ENCODE assay signal across 21 cellular contexts in the genomic region with DNA sequence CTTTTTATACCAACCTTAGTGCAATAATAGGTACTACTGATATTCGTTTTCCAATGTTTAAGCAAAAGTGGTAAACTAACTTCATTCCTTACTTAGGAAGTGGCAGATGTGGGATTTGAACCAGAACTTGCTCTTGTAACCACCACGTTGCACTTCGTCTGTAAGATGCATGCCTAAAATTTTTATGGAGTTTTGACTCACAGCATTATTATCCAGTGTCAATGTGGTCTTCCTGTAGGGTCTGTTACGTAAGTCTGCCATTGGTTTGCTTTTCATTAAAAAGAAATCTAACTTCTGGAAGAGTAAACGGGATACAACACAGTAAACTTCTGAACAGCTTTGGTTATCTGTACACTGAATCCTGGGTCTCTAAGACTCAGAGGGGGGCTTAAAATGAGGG.
DNase-seq lines count a peak whose midpoint lies in the region; ATAC-seq and TF ChIP-seq lines count a peak whose summit lies in the region.
"Had no signal": no experiment of that assay in that cellular context is flagged by ENCODE, and none has a peak within 500 bp of the region (broad histone marks: within the 10 kb centered on the region; RNA-seq: fewer than 3 reads in every experiment).

No MANE protein-coding gene starts in this region.

- H3K4me1 Mint-ChIP-seq in natural killer cell treated with Interleukin-12 subunit alpha and Interleukin-12 subunit beta and Interleukin-15 and Interleukin-18, amount 100 ng/mL, for 72 hours (ENCODE audit: low read depth in 2 of 2), result no peaks in the 10 kb centered on the region
- H3K4me1 Mint-ChIP-seq: stimulated activated naive B cell treated with anti-CD40 and anti-IgM and Interleukin-4, amounts not matched to agents 10 μg/mL and 1 μg/mL and 100 μg/mL, for 72 hours had no signal

- no peak overlapping the region for H3K4me3 ChIP-seq in A673 (ENCODE audit: low read depth, low read length, poor library complexity, severe bottlenecking)
- no peak overlapping the region for H3K4me3 ChIP-seq in GM23248
- no peak overlapping the region for H3K4me3 ChIP-seq in adipocyte (ENCODE audit: low read length)
- H3K4me3 ChIP-seq in foreskin fibroblast (ENCODE audit: low read depth in 1 of 2, low read length in 2 of 2), result no peak overlapping the region
- H3K4me3 ChIP-seq: A549, colonic mucosa, heart left ventricle, psoas muscle, tibial artery had no signal

- H3K9me2 ChIP-seq in GM23248 (ENCODE audit: insufficient read depth), result no peaks in the 10 kb centered on the region

- peak overlapping the region; percentile 63 for H3K4me2 ChIP-seq in GM23248 (ENCODE audit: unreplicated experiment)
- H3K4me2 ChIP-seq: A549 had no signal

- BruUV-seq in A673 (replicated peaks; lab: Mats Ljungman, UMichigan), result no TSS peak

- H3K27ac ChIP-seq in A673 (ENCODE audit: low read depth, low read length, poor library complexity, severe bottlenecking) (peak overlapping the region; percentile 17), GM23248 (peak overlapping the region; percentile 98)
- H3K27ac ChIP-seq: A549, colonic mucosa, heart left ventricle, psoas muscle, tibial artery had no signal

- H3K9me3 Mint-ChIP-seq in natural killer cell treated with Interleukin-12 subunit alpha and Interleukin-12 subunit beta and Interleukin-15 and Interleukin-18, amount 100 ng/mL, for 72 hours, result peaks cover 2% of the 10 kb centered on the region
- H3K9me3 Mint-ChIP-seq: nephron progenitor cell had no signal

- H3K4me1 ChIP-seq in A673 (ENCODE audit: insufficient read depth, low read length, poor library complexity, severe bottlenecking) (peaks cover 30% of the 10 kb centered on the region), GM23248 (ENCODE audit: insufficient read depth) (peaks cover 59% of the 10 kb centered on the region), adipocyte (ENCODE audit: control insufficient read depth, insufficient read depth, low read length) (no peaks in the 10 kb centered on the region)
- H3K4me1 ChIP-seq: A549, colonic mucosa, heart left ventricle, psoas muscle, tibial artery had no signal

- H3F3A ChIP-seq in GM23248 (ENCODE audit: insufficient read depth), result peaks cover 55% of the 10 kb centered on the region

- POLR2A ChIA-PET in A673 (lab: Charles Lee; ENCODE audit: low non-redundant PET), result no interaction called here

- H3K27ac Mint-ChIP-seq in natural killer cell treated with Interleukin-12 subunit alpha and Interleukin-12 subunit beta and Interleukin-15 and Interleukin-18, amount 100 ng/mL, for 72 hours, result no peak overlapping the region
- H3K27ac Mint-ChIP-seq: nephron progenitor cell; stimulated activated naive B cell treated with anti-CD40 and anti-IgM and Interleukin-4, amounts not matched to agents 10 μg/mL and 1 μg/mL and 100 μg/mL, for 72 hours had no signal

- peak overlapping the region; percentile 22 for H2AFZ ChIP-seq in GM23248

- CTCF ChIA-PET in A673 (lab: Charles Lee), result no interaction called here

- H3K36me3 ChIP-seq in A673 (ENCODE audit: insufficient read depth, low read length, poor library complexity, severe bottlenecking) (no peaks in the 10 kb centered on the region), GM23248 (ENCODE audit: low read depth) (peaks cover 4% of the 10 kb centered on the region; the same call in 1 of the 2 replicates), adipocyte (ENCODE audit: control insufficient read depth, insufficient read depth, low read length, severe bottlenecking) (no peaks in the 10 kb centered on the region)
- H3K36me3 ChIP-seq: colonic mucosa, heart left ventricle, tibial artery had no signal

- H3K27me3 ChIP-seq in A673 (replicated peaks; ENCODE audit: insufficient read depth, low read depth, low read length, poor library complexity) (no peaks in the 10 kb centered on the region), GM23248 (replicated peaks; ENCODE audit: insufficient read depth) (no peaks in the 10 kb centered on the region), adipocyte (replicated peaks; ENCODE audit: control insufficient read depth, insufficient read depth, low read length) (no peaks in the 10 kb centered on the region)
- H3K27me3 ChIP-seq: colonic mucosa had no signal

- no peak for ATAC-seq in left cardiac atrium
- ATAC-seq in natural killer cell treated with Interleukin-12 subunit alpha and Interleukin-12 subunit beta and Interleukin-15 and Interleukin-18, amount 100 ng/mL, for 72 hours, result no peak
- ATAC-seq: A549; heart left ventricle; psoas muscle; stimulated activated naive B cell treated with anti-CD40 and anti-IgM and Interleukin-4, amounts not matched to agents 10 μg/mL and 1 μg/mL and 100 μg/mL, for 72 hours had no signal

- H3K9ac ChIP-seq in GM23248, result peak overlapping the region; percentile 73
- H3K9ac ChIP-seq in adipocyte (ENCODE audit: low read length), result no peak overlapping the region

- intact Hi-C loops in A673 (cut with micrococcal nuclease; ENCODE audit: unreplicated experiment) (no loop called here), left cardiac atrium (cut with DNase I) (no loop called here)

- DNase-seq in A673 (ENCODE audit: low spot score) (no peak), GM23248 (peak; percentile 86), adipocyte (ENCODE audit: low read depth) (peak; percentile 68), foreskin fibroblast (peak; percentile 64 to 69), left cardiac atrium (no peak), NCI-H748 (lab: John Stamatoyannopoulos, UW; ENCODE audit: unreplicated experiment) (no peak), ureter (ENCODE audit: low spot score) (no peak)
- DNase-seq in natural killer cell treated with Interleukin-12 subunit alpha and Interleukin-12 subunit beta and Interleukin-15 and Interleukin-18, amount 100 ng/mL, for 72 hours (ENCODE audit: low spot score), result no peak
- DNase-seq: activated CD4-positive, alpha-beta T cell treated with anti-CD3 and anti-CD28 coated beads for 4 hours; activated effector memory CD4-positive, alpha-beta T cell treated with anti-CD3 and anti-CD28 coated beads, Interleukin-2, amount 50 U/mL, for 16 hours; anterior cingulate cortex; colonic mucosa; heart left ventricle; kidney; NCI-H2081; NCI-H526 treated with DMSO at 0.1 percent for 48 hours; nephron progenitor cell; psoas muscle; stimulated activated naive B cell treated with anti-CD40 and anti-IgM and Interleukin-4, amounts not matched to agents 10 μg/mL and 1 μg/mL and 100 μg/mL, for 72 hours; tibial artery had no signal

- H3K36me3 Mint-ChIP-seq in natural killer cell treated with Interleukin-12 subunit alpha and Interleukin-12 subunit beta and Interleukin-15 and Interleukin-18, amount 100 ng/mL, for 72 hours, result no peaks in the 10 kb centered on the region
- H3K36me3 Mint-ChIP-seq: stimulated activated naive B cell treated with anti-CD40 and anti-IgM and Interleukin-4, amounts not matched to agents 10 μg/mL and 1 μg/mL and 100 μg/mL, for 72 hours had no signal

- in situ Hi-C loops in GM23248 (cut with MboI), result no loop called here

- WGBS in GM23248 (ENCODE audit: low coverage in 1 of 2, low lambda C conversion rate in 2 of 2, missing lambda C conversion rate in 2 of 2), 2 experiments, result 5 to 9% methylated on average over 5 of the region's 5 CpGs

- no peak overlapping the region for H3K4me3 Mint-ChIP-seq in natural killer cell treated with Interleukin-12 subunit alpha and Interleukin-12 subunit beta and Interleukin-15 and Interleukin-18, amount 100 ng/mL, for 72 hours
- H3K4me3 Mint-ChIP-seq: nephron progenitor cell; stimulated activated naive B cell treated with anti-CD40 and anti-IgM and Interleukin-4, amounts not matched to agents 10 μg/mL and 1 μg/mL and 100 μg/mL, for 72 hours had no signal

- TF ChIP-seq CTCF in A673 (conservative IDR thresholded peaks at IDR 0.05; ENCODE audit: low read depth, low read length) (no peak), foreskin fibroblast (IDR thresholded peaks at IDR 0.05; ENCODE audit: low read depth, low read length) (no peak)

- no peaks in the 10 kb centered on the region for H4K20me1 ChIP-seq in GM23248 (ENCODE audit: insufficient read depth)

- H3K27me3 Mint-ChIP-seq in natural killer cell treated with Interleukin-12 subunit alpha and Interleukin-12 subunit beta and Interleukin-15 and Interleukin-18, amount 100 ng/mL, for 72 hours, result no peaks in the 10 kb centered on the region
- H3K27me3 Mint-ChIP-seq: stimulated activated naive B cell treated with anti-CD40 and anti-IgM and Interleukin-4, amounts not matched to agents 10 μg/mL and 1 μg/mL and 100 μg/mL, for 72 hours had no signal

- H3K9me3 ChIP-seq in A673 (ENCODE audit: low read depth, low read length, poor library complexity, severe bottlenecking), result no peaks in the 10 kb centered on the region
- no peaks in the 10 kb centered on the region for H3K9me3 ChIP-seq in GM23248 (ENCODE audit: low read depth)
- no peaks in the 10 kb centered on the region for H3K9me3 ChIP-seq in adipocyte (ENCODE audit: control insufficient read depth, low read length)
- H3K9me3 ChIP-seq: A549, colonic mucosa, heart left ventricle, psoas muscle, tibial artery had no signal

- peaks cover 95% of the 10 kb centered on the region for H3K79me2 ChIP-seq in GM23248 (ENCODE audit: insufficient read depth)

Comparison
In these comparisons a context has a peak if more than half of its experiments do, and no peak if none do; other contexts are left out.
1. DNase-seq: peak in GM23248 (single experiment), adipocyte (single experiment) and foreskin fibroblast (2 of 2); none in A673 (single experiment), left cardiac atrium (single experiment), NCI-H748 (single experiment), ureter (single experiment) and natural killer cell treated with Interleukin-12 subunit alpha and Interleukin-12 subunit beta and Interleukin-15 and Interleukin-18, amount 100 ng/mL, for 72 hours (single experiment).